ENCODE assay signal across 26 cellular contexts in genomic region chr2:218889937-218890336, GRCh38. TPM values are rescaled to one million over a fixed set of nuclear protein-coding genes. Genes with fewer than 3 reads are reported as not detected.
"Had no signal": no experiment of that assay in that cellular context is flagged by ENCODE, and none has a peak within 500 bp of the region (broad histone marks: within the 10 kb centered on the region; RNA-seq: fewer than 3 reads in every experiment).

No MANE protein-coding gene starts in this region.

- DNase-seq: activated B cell treated with CpG ODN at 0.5 μM for 24 hours; activated CD4-positive, alpha-beta T cell treated with anti-CD3 and anti-CD28 coated beads for 48 hours; activated T-cell treated with anti-CD3 and anti-CD28 coated beads, Interleukin-2, amount 50 U/mL, for 48 hours; amniotic stem cell; colonic mucosa; glutamatergic neuron; left cardiac atrium; occipital lobe; stimulated activated CD4-positive, alpha-beta T cell treated with anti-CD3 and anti-CD28 coated beads, Interleukin-4, amount 100 ng/mL, for 1 hour; stimulated activated naive CD4-positive, alpha-beta T cell; testis had no signal

- H3K27ac ChIP-seq: colonic mucosa, dorsolateral prefrontal cortex, esophagus muscularis mucosa, hepatocyte, testis, vagina had no signal

- H3K4me3 ChIP-seq: colonic mucosa, dorsolateral prefrontal cortex, esophagus muscularis mucosa, hepatocyte, testis, vagina had no signal

- H3K9me3 ChIP-seq: colonic mucosa, esophagus muscularis mucosa, testis, vagina had no signal

- H3K36me3 Mint-ChIP-seq: activated CD4-positive, alpha-beta memory T cell treated with anti-CD3 and anti-CD28 coated beads for 36 hours; T-cell; type B pancreatic cell had no signal

- ATAC-seq: left cardiac atrium, T-cell had no signal

- H3K36me3 ChIP-seq: colonic mucosa, esophagus muscularis mucosa, vagina had no signal

- H3K4me3 Mint-ChIP-seq: activated B cell treated with CpG ODN at 0.5 μM for 24 hours; activated CD4-positive, alpha-beta memory T cell treated with anti-CD3 and anti-CD28 coated beads for 36 hours; activated naive CD8-positive, alpha-beta T cell; memory B cell; T-cell; type B pancreatic cell had no signal

- H3K27ac Mint-ChIP-seq: activated CD4-positive, alpha-beta memory T cell treated with anti-CD3 and anti-CD28 coated beads for 36 hours; activated naive CD8-positive, alpha-beta T cell; type B pancreatic cell had no signal

- H3K27me3 Mint-ChIP-seq: activated B cell treated with CpG ODN at 0.5 μM for 24 hours; activated CD4-positive, alpha-beta memory T cell treated with anti-CD3 and anti-CD28 coated beads for 36 hours; activated naive CD8-positive, alpha-beta T cell; memory B cell; T-cell had no signal

- H3K27me3 ChIP-seq: testis, vagina had no signal

- H2AFZ ChIP-seq: hepatocyte had no signal

- H3K4me2 ChIP-seq: hepatocyte had no signal

- H3K9me3 Mint-ChIP-seq: activated B cell treated with CpG ODN at 0.5 μM for 24 hours; activated CD4-positive, alpha-beta memory T cell treated with anti-CD3 and anti-CD28 coated beads for 36 hours; memory B cell; T-cell; type B pancreatic cell had no signal

RNA-seq across cellular contexts. Expression of gene WNT10A, which starts 9.3 kb away (rescaled TPM):
- total RNA-seq: frontal cortex, occipital lobe had no signal

RNA-seq across cellular contexts. Expression of gene WNT6, which starts 30.3 kb away (rescaled TPM):
- total RNA-seq: bronchial epithelial cell, frontal cortex, mononuclear cell, occipital lobe had no signal
- polyA plus RNA-seq: neural cell had no signal

RNA-seq across cellular contexts. Expression of gene PRKAG3, which starts 58.3 kb away (rescaled TPM):
- total RNA-seq: activated B cell treated with CpG ODN at 0.5 μM for 24 hours; activated CD4-positive, alpha-beta memory T cell treated with anti-CD3 and anti-CD28 coated beads for 36 hours; bronchial epithelial cell; colonic mucosa; esophagus muscularis mucosa; frontal cortex; hepatocyte; liver; mononuclear cell; occipital lobe; renal cortical epithelial cell; T-cell; vagina had no signal
- polyA plus RNA-seq: neural cell had no signal
